In genomic region chr11:44766112-44766971, GRCh38 we compare ENCODE assay signal across 1 cellular context.
TF ChIP-seq lines count a peak whose summit lies in the region.

No MANE protein-coding gene starts in this region.

TF ChIP-seq in K562, 482 proteins besides CTCF, POLR2A, EP300 and RAD21 (continued from another document):
- TF ChIP-seq HDAC6 (IDR thresholded peaks at IDR 0.05; ENCODE audit: low read depth, low read length) (no peak), NCOA4 (IDR thresholded peaks at IDR 0.05; ENCODE audit: partially characterized antibody) (no peak), ZNF12 (CRISPR knock-in tag; IDR thresholded peaks at IDR 0.05) (no peak), ZNF280A (IDR thresholded peaks at IDR 0.05; ENCODE audit: low read depth, partially characterized antibody) (no peak), ZNF175 (CRISPR knock-in tag; IDR thresholded peaks at IDR 0.05; ENCODE audit: low read depth) (0 out of 2 replicates have a peak, but pooled peaks have one; percentile 53), CREB5 (CRISPR knock-in tag; IDR thresholded peaks at IDR 0.05) (no peak), ZNF354B (CRISPR knock-in tag; IDR thresholded peaks at IDR 0.05) (no peak), POLR2AphosphoS2 (IDR thresholded peaks at IDR 0.05; ENCODE audit: low read length) (no peak), NR2C1 (IDR thresholded peaks at IDR 0.05) (no peak), NR2C1 (tag; IDR thresholded peaks at IDR 0.05) (0 out of 2 replicates have a peak, but pooled peaks have one; percentile 11), ZNF41 (CRISPR knock-in tag; conservative IDR thresholded peaks at IDR 0.05) (no peak), GABPB1 (CRISPR knock-in tag; IDR thresholded peaks at IDR 0.05) (0 out of 2 replicates have a peak, but pooled peaks have one; percentile 25), TEAD1 (CRISPR knock-in tag; IDR thresholded peaks at IDR 0.05) (no peak), RBM34 (IDR thresholded peaks at IDR 0.05; ENCODE audit: borderline replicate concordance, insufficient read depth, low read length) (no peak), PRPF4 (IDR thresholded peaks at IDR 0.05; ENCODE audit: insufficient read depth, low read depth, low read length, poor library complexity, severe bottlenecking) (no peak), TGIF2 (CRISPR knock-in tag; IDR thresholded peaks at IDR 0.05) (no peak), HES1 (IDR thresholded peaks at IDR 0.05; ENCODE audit: low read depth) (0 out of 2 replicates have a peak, but pooled peaks have one; percentile 19), RBM25 (IDR thresholded peaks at IDR 0.05; ENCODE audit: low read depth, low read length, severe bottlenecking) (peak; percentile 53), ZC3H11A (IDR thresholded peaks at IDR 0.05; ENCODE audit: low read depth, low read length) (no peak), ZBTB40 (IDR thresholded peaks at IDR 0.05) (no peak), ZBTB40 (CRISPR knock-in tag; IDR thresholded peaks at IDR 0.05) (no peak), NONO (IDR thresholded peaks at IDR 0.05; ENCODE audit: low read depth in 2 of 2, low read length in 1 of 2) (no peak), KLF6 (CRISPR knock-in tag; IDR thresholded peaks at IDR 0.05; ENCODE audit: borderline replicate concordance) (no peak), CTCFL (IDR thresholded peaks at IDR 0.05; ENCODE audit: borderline replicate concordance, insufficient read depth, low read depth, low read length, poor library complexity, severe bottlenecking) (no peak), CBFA2T2 (conservative IDR thresholded peaks at IDR 0.05) (peak; percentile 70), MAFK (IDR thresholded peaks at IDR 0.05; ENCODE audit: low read length) (no peak), SRSF9 (IDR thresholded peaks at IDR 0.05; ENCODE audit: borderline replicate concordance, low read depth, low read length) (no peak), HMBOX1 (IDR thresholded peaks at IDR 0.05) (no peak), HIVEP1 (CRISPR knock-in tag; IDR thresholded peaks at IDR 0.05) (no peak), NFIC (IDR thresholded peaks at IDR 0.05) (no peak)
